ENCODE assay signal across 1 cellular context in the genomic region with DNA sequence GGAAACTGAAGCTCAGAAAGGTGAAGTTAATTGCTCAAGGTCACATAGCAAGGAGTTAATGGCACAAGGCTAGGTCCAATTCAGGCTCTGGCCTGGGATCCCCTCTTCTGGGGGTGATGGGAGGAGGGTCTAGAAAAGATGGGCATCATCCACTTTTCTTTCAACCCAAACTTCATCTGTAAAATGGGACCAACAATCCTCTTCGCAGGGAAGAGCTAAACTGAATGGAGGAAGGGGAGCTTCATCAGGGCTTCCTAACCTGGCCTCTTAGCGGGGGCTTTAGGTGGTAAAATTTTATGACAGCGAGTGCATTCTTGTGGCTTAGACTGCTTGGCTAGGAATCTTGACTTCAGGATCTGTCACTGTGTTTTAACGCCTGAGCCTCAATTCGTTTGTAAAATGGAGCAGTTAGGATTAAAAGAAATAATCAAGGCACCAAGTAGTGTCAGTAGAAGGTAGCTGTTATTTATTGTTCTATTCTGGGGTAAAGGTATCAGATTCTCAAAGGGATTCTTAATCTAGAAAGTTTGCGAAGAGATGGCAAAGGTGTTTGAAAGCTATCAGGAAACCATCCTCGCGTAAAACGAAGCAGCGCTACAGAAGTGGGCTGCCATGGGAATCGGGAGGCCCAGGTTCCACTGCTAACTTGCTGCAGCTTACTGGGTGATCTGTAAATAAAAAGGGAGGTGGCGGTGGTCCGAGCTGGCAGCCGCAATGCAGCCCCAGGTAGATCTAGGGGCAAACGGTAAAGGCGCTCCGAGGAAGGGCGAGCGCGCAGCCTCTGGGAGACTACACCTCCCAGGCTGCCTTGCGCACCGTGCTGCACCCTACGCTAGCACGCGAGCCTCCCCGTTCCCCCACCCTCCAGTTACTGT.
TF ChIP-seq lines count a peak whose summit lies in the region.

No MANE protein-coding gene starts in this region.

TF ChIP-seq in H1, 55 proteins besides CTCF, POLR2A, EP300 and RAD21:
- TF ChIP-seq CHD2 (IDR thresholded peaks at IDR 0.05; ENCODE audit: low read length) (peak; percentile 99; the same call in 1 of the 2 replicates), NRF1 (IDR thresholded peaks at IDR 0.05; ENCODE audit: low read depth, low read length) (0 out of 2 replicates have a peak, but pooled peaks have one; percentile 18), SIX5 (IDR thresholded peaks at IDR 0.05; ENCODE audit: low read depth, low read length) (peak; percentile 71), YY1 (IDR thresholded peaks at IDR 0.05; ENCODE audit: low read depth, low read length) (no peak), BRCA1 (IDR thresholded peaks at IDR 0.05; ENCODE audit: low read depth, low read length) (peak; percentile 96; the same call in 1 of the 2 replicates), CREB1 (IDR thresholded peaks at IDR 0.05) (peak; percentile 84), KDM1A (IDR thresholded peaks at IDR 0.05; ENCODE audit: borderline replicate concordance, low read length) (no peak)
TF ChIP-seq in H1: peak in this region for 5.
